ENCODE assay signal across 12 cellular contexts in genomic region chr17:41307647-41308046, GRCh38. TPM values are rescaled to one million over a fixed set of nuclear protein-coding genes. Genes with fewer than 3 reads are reported as not detected.
DNase-seq lines count a peak whose midpoint lies in the region; ATAC-seq, FAIRE-seq and TF ChIP-seq lines count a peak whose summit lies in the region.
"Had no signal": no experiment of that assay in that cellular context is flagged by ENCODE, and none has a peak within 500 bp of the region (broad histone marks: within the 10 kb centered on the region; RNA-seq: fewer than 3 reads in every experiment).

No MANE protein-coding gene starts in this region.

- no peaks in the 10 kb centered on the region for H3K9me3 ChIP-seq in spleen

- 45 to 85% (median 62%) methylated on average over 9 of the region's 9 CpGs for WGBS in spleen, 5 donors

- H3K27me3 Mint-ChIP-seq in activated CD8-positive, alpha-beta memory T cell treated with anti-CD3 and anti-CD28 coated beads, Interleukin-2, amount 10 ng/mL, durations not matched to agents 7 days and 5 days: no peaks in the 10 kb centered on the region

- H3K4me1 Mint-ChIP-seq in activated CD8-positive, alpha-beta memory T cell treated with anti-CD3 and anti-CD28 coated beads, Interleukin-2, amount 10 ng/mL, durations not matched to agents 7 days and 5 days: peaks cover 42% of the 10 kb centered on the region

- ATAC-seq in activated CD8-positive, alpha-beta memory T cell treated with anti-CD3 and anti-CD28 coated beads, Interleukin-2, amount 10 ng/mL, durations not matched to agents 7 days and 5 days: no peak
- ATAC-seq in GM18867 (IDR thresholded peaks at IDR 0.05; ENCODE audit: unreplicated experiment) (no peak), GM21737 (IDR thresholded peaks at IDR 0.05; ENCODE audit: unreplicated experiment) (no peak)

- no peaks in the 10 kb centered on the region for H3K9me3 Mint-ChIP-seq in activated CD8-positive, alpha-beta memory T cell treated with anti-CD3 and anti-CD28 coated beads, Interleukin-2, amount 10 ng/mL, durations not matched to agents 7 days and 5 days (ENCODE audit: low read depth)

- TF ChIP-seq CTCF in spleen (IDR thresholded peaks at IDR 0.05 in 8 of 11, conservative IDR thresholded peaks at IDR 0.05 in 3 of 11): no peak

- intact Hi-C loops in spleen (cut with DNase I; ENCODE audit: low total_unique reads): no loop called here

- H3K27me3 ChIP-seq in spleen (replicated peaks in 1 of 7): no peaks in the 10 kb centered on the region

- peak overlapping the region in 7 of 8 donors; percentile 72 to 91 (median 85) for H3K27ac ChIP-seq in spleen

- no peaks in the 10 kb centered on the region for H3K36me3 Mint-ChIP-seq in activated CD8-positive, alpha-beta memory T cell treated with anti-CD3 and anti-CD28 coated beads, Interleukin-2, amount 10 ng/mL, durations not matched to agents 7 days and 5 days

- H3K4me1 ChIP-seq in spleen: peaks cover 13 to 50% (median 32%) of the 10 kb centered on the region in 6 donors

- peak overlapping the region; percentile 80 for H3K27ac Mint-ChIP-seq in activated CD8-positive, alpha-beta memory T cell treated with anti-CD3 and anti-CD28 coated beads, Interleukin-2, amount 10 ng/mL, durations not matched to agents 7 days and 5 days

- peak; percentile 85 for FAIRE-seq in RCC 7860 (lab: Jason Lieb, UNC)
- FAIRE-seq: GM12891 had no signal

- no peak overlapping the region for H3K4me3 Mint-ChIP-seq in activated CD8-positive, alpha-beta memory T cell treated with anti-CD3 and anti-CD28 coated beads, Interleukin-2, amount 10 ng/mL, durations not matched to agents 7 days and 5 days

- TF ChIP-seq POLR2A in spleen (IDR thresholded peaks at IDR 0.05): no peak

- CTCF ChIA-PET in activated CD8-positive, alpha-beta memory T cell treated with anti-CD3 and anti-CD28 coated beads, Interleukin-2, amount 10 ng/mL, durations not matched to agents 7 days and 5 days (lab: Charles Lee): interaction anchor here (2.0 to 3.0 kb wide), 2 partner anchors 14 to 22 kb away, joined by 6 to 21 read pairs; no protein-coding TSS in a partner anchor

- DNase-seq in activated CD8-positive, alpha-beta memory T cell treated with anti-CD3 and anti-CD28 coated beads, Interleukin-2, amount 10 ng/mL, durations not matched to agents 7 days and 5 days: no peak
- no peak for DNase-seq in activated CD8-positive, alpha-beta memory T cell treated with anti-CD3 and anti-CD28 coated beads, Interleukin-2, amount 50 U/mL, for 4 hours
- DNase-seq in RCC 7860 (ENCODE audit: low spot score): peak; percentile 86
- DNase-seq in fibroblast of peridontal ligament (ENCODE audit: extremely low read depth): peak; percentile 45
- DNase-seq in spleen: peak; percentile 89
- DNase-seq in DMS53 (lab: John Stamatoyannopoulos, UW): no peak
- DNase-seq: left cardiac atrium had no signal

- no peaks in the 10 kb centered on the region for H3K36me3 ChIP-seq in spleen

- peak overlapping the region in 1 of 8 donors; percentile 47 for H3K4me3 ChIP-seq in spleen

RNA-seq across cellular contexts. Expression of gene KRTAP16-1, which starts 1.5 kb away (rescaled TPM):
- total RNA-seq in activated CD8-positive, alpha-beta memory T cell treated with anti-CD3 and anti-CD28 coated beads, Interleukin-2, amount 10 ng/mL, durations not matched to agents 7 days and 5 days: not detected
- not detected for total RNA-seq in spleen
- not detected for polyA plus RNA-seq in spleen
- total RNA-seq: epithelial cell of proximal tubule, left cardiac atrium had no signal
- polyA plus RNA-seq: AG04450 had no signal

RNA-seq across cellular contexts. Expression of gene KRTAP29-1, which starts 5.0 kb away (rescaled TPM):
- total RNA-seq in activated CD8-positive, alpha-beta memory T cell treated with anti-CD3 and anti-CD28 coated beads, Interleukin-2, amount 10 ng/mL, durations not matched to agents 7 days and 5 days: not detected
- not detected for total RNA-seq in spleen
- not detected for polyA plus RNA-seq in spleen
- total RNA-seq: epithelial cell of proximal tubule, left cardiac atrium had no signal
- polyA plus RNA-seq: AG04450 had no signal

RNA-seq across cellular contexts. Expression of gene KRTAP17-1, which starts 7.9 kb away (rescaled TPM):
- not detected for total RNA-seq in activated CD8-positive, alpha-beta memory T cell treated with anti-CD3 and anti-CD28 coated beads, Interleukin-2, amount 10 ng/mL, durations not matched to agents 7 days and 5 days
- total RNA-seq in spleen: not detected
- not detected for polyA plus RNA-seq in spleen
- total RNA-seq: epithelial cell of proximal tubule, left cardiac atrium had no signal
- polyA plus RNA-seq: AG04450 had no signal

RNA-seq across cellular contexts. Expression of gene KRTAP9-7, which starts 32.1 kb away (rescaled TPM):
- total RNA-seq in activated CD8-positive, alpha-beta memory T cell treated with anti-CD3 and anti-CD28 coated beads, Interleukin-2, amount 10 ng/mL, durations not matched to agents 7 days and 5 days: not detected
- not detected for total RNA-seq in spleen
- not detected for polyA plus RNA-seq in spleen
- total RNA-seq: epithelial cell of proximal tubule, left cardiac atrium had no signal
- polyA plus RNA-seq: AG04450 had no signal

RNA-seq across cellular contexts. Expression of gene KRTAP9-6, which starts 42.5 kb away (rescaled TPM):
- total RNA-seq in activated CD8-positive, alpha-beta memory T cell treated with anti-CD3 and anti-CD28 coated beads, Interleukin-2, amount 10 ng/mL, durations not matched to agents 7 days and 5 days: not detected
- not detected for total RNA-seq in spleen
- polyA plus RNA-seq in spleen: not detected
- total RNA-seq: epithelial cell of proximal tubule, left cardiac atrium had no signal
- polyA plus RNA-seq: AG04450 had no signal

Comparison
In these comparisons a context has a peak if more than half of its experiments do, and no peak if none do; other contexts are left out.
1. DNase-seq: peak in RCC 7860 (single experiment), fibroblast of peridontal ligament (single experiment) and spleen (single experiment); none in activated CD8-positive, alpha-beta memory T cell treated with anti-CD3 and anti-CD28 coated beads, Interleukin-2, amount 10 ng/mL, durations not matched to agents 7 days and 5 days (single experiment), activated CD8-positive, alpha-beta memory T cell treated with anti-CD3 and anti-CD28 coated beads, Interleukin-2, amount 50 U/mL, for 4 hours (single experiment) and DMS53 (single experiment).